In genomic region chr3:13281657-13282527, GRCh38 we compare ENCODE assay signal across 8 cellular contexts.
DNase-seq lines count a peak whose midpoint lies in the region; ATAC-seq and TF ChIP-seq lines count a peak whose summit lies in the region.

No MANE protein-coding gene starts in this region.

- POLR2A ChIA-PET in activated B cell treated with CpG ODN at 0.5 μM for 24 hours (lab: Charles Lee) = interaction anchor here (0.6 kb wide), 1 partner anchor 177 kb away, joined by 3 read pairs; no protein-coding TSS in a partner anchor

- H3K9me3 ChIP-seq in HAP-1 = peaks cover 3% of the 10 kb centered on the region
- peaks cover 4% of the 10 kb centered on the region for H3K9me3 ChIP-seq in iPS-15b (ENCODE audit: control insufficient read depth, insufficient read depth, low read length)
- peaks cover 0 to 11% (median 7%) of the 10 kb centered on the region in 4 donors for H3K9me3 ChIP-seq in sigmoid colon

- DNase-seq in HAP-1 (ENCODE audit: low spot score in 2 of 2) = peak in 1 of 2 experiments; percentile 67
- no peak for DNase-seq in activated B cell treated with CpG ODN at 0.5 μM for 24 hours
- DNase-seq in sigmoid colon = peak; percentile 84
- DNase-seq in AG20443 (ENCODE audit: low spot score) = no peak
- DNase-seq in NCI-H1105 treated with DMSO at 0.1 percent for 48 hours (lab: John Stamatoyannopoulos, UW) = no peak
- DNase-seq in glomerular visceral epithelial cell (ENCODE audit: extremely low spot score) = no peak
- DNase-seq in NOMO-1 treated with DMSO at 0.1 percent for 48 hours (lab: John Stamatoyannopoulos, UW; ENCODE audit: unreplicated experiment) = no peak

- no peaks in the 10 kb centered on the region for H3K36me3 ChIP-seq in HAP-1 (replicated peaks)
- no peaks in the 10 kb centered on the region for H3K36me3 ChIP-seq in iPS-15b (ENCODE audit: control insufficient read depth, insufficient read depth, low read length)
- no peaks in the 10 kb centered on the region for H3K36me3 ChIP-seq in sigmoid colon

- H3K27me3 ChIP-seq in HAP-1 (ENCODE audit: low read depth) (no peaks in the 10 kb centered on the region), iPS-15b (ENCODE audit: control insufficient read depth, insufficient read depth, low read length) (peaks cover 16% of the 10 kb centered on the region), sigmoid colon (peaks cover 31 to 68% (median 44%) of the 10 kb centered on the region in 3 donors)

- H3K27ac Mint-ChIP-seq in activated B cell treated with CpG ODN at 0.5 μM for 24 hours = no peak overlapping the region

- peaks cover 49% of the 10 kb centered on the region for H3K27me3 Mint-ChIP-seq in activated B cell treated with CpG ODN at 0.5 μM for 24 hours

- peaks cover 10% of the 10 kb centered on the region for H3K9me3 Mint-ChIP-seq in activated B cell treated with CpG ODN at 0.5 μM for 24 hours

- CTCF ChIA-PET in activated B cell treated with CpG ODN at 0.5 μM for 24 hours (lab: Charles Lee) = interaction anchor here (1.2 to 2.9 kb wide), 4 partner anchors 170 to 191 kb away, joined by 3 to 23 read pairs (median 9); no protein-coding TSS in a partner anchor

- in situ Hi-C loops in HAP-1 (cut with MboI; ENCODE audit: low sequenced_read_pairs) = no loop called here

- H3K4me3 Mint-ChIP-seq in activated B cell treated with CpG ODN at 0.5 μM for 24 hours = peak overlapping the region; percentile 69

- H3K9ac ChIP-seq in iPS-15b (ENCODE audit: low read depth, low read length) = no peak overlapping the region

- H3K27ac ChIP-seq in sigmoid colon = peak overlapping the region; percentile 47 to 61 (median 56)

- H3K4me1 Mint-ChIP-seq in activated B cell treated with CpG ODN at 0.5 μM for 24 hours = peaks cover 15% of the 10 kb centered on the region

- no peak for ATAC-seq in activated B cell treated with CpG ODN at 0.5 μM for 24 hours (ENCODE audit: low read depth)

- H3K4me3 ChIP-seq in HAP-1 (peak overlapping the region; percentile 47), iPS-15b (ENCODE audit: low read depth, low read length) (peak overlapping the region; percentile 46), sigmoid colon (peak overlapping the region; percentile 27 to 47 (median 45))

- H3K4me1 ChIP-seq in HAP-1 (peaks cover 3% of the 10 kb centered on the region; the same call in 1 of the 2 replicates), iPS-15b (ENCODE audit: control insufficient read depth, insufficient read depth, low read length) (no peaks in the 10 kb centered on the region), sigmoid colon (peaks cover 0 to 15% (median 13%) of the 10 kb centered on the region in 4 donors)

- intact Hi-C loops in activated B cell treated with CpG ODN at 0.5 μM for 24 hours (cut with micrococcal nuclease) = loop anchor here (5.0 kb wide), 2 partner anchors 50 to 170 kb away; no protein-coding TSS in a partner anchor
- intact Hi-C loops in sigmoid colon (cut with DNase I) = no loop called here

- no peak for TF ChIP-seq POLR2A in sigmoid colon (IDR thresholded peaks at IDR 0.05)

- TF ChIP-seq EP300 in sigmoid colon (IDR thresholded peaks at IDR 0.05) = no peak

- TF ChIP-seq CTCF in activated B cell treated with CpG ODN at 0.5 μM for 24 hours (IDR thresholded peaks at IDR 0.05) (no peak), sigmoid colon (IDR thresholded peaks at IDR 0.05) (no peak)

- WGBS in sigmoid colon, 2 donors = 6 to 9% methylated on average over 61 of the region's 61 CpGs

- H3K36me3 Mint-ChIP-seq in activated B cell treated with CpG ODN at 0.5 μM for 24 hours (ENCODE audit: low read depth) = no peaks in the 10 kb centered on the region
